1 cellular context compared by ENCODE assay signal in the genomic region with DNA sequence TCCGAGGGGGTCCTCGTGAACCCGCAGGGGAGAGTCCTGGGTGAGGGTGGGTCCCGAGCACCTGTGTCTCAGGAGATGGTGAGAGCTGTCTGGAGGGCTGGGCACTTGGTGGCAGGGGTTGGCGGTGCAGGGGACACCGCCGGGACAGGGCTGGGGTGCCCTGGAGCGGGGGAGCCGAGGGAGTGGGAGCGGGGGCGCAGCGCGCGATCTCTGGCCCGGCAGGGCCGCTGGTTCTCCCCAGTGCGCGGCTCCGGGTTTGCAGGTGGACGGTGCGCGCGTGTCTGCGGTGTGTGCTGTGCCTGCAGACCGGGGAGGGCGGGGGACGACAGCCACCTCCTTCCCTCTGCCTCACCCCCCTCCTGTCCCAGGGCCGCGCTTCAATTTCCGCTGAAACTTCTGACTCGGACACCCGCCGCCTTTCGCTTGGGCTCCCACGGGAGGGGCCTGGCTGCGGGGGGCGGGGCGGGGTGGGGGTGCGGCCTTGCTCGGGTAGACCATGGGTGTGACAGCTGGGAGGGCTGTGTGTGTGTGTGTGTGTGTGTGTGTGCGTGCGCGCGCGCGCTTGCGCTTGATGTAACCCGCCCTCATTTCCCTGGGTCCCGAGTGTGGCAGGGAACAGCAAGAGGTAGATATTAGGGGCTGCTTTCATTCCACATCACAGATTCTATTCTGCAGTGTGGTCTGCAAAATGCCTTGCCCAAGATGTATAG.
TF ChIP-seq lines count a peak whose summit lies in the region.

No MANE protein-coding gene starts in this region.

TF ChIP-seq in A549, 52 proteins besides CTCF, POLR2A, EP300 and RAD21 (continued from another document):
- TF ChIP-seq, protein P1, sequence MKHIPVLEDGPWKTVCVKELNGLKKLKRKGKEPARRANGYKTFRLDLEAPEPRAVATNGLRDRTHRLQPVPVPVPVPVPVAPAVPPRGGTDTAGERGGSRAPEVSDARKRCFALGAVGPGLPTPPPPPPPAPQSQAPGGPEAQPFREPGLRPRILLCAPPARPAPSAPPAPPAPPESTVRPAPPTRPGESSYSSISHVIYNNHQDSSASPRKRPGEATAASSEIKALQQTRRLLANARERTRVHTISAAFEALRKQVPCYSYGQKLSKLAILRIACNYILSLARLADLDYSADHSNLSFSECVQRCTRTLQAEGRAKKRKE (CRISPR knock-in tag; IDR thresholded peaks at IDR 0.05; ENCODE audit: low read depth), result no peak
- TF ChIP-seq, protein P2, sequence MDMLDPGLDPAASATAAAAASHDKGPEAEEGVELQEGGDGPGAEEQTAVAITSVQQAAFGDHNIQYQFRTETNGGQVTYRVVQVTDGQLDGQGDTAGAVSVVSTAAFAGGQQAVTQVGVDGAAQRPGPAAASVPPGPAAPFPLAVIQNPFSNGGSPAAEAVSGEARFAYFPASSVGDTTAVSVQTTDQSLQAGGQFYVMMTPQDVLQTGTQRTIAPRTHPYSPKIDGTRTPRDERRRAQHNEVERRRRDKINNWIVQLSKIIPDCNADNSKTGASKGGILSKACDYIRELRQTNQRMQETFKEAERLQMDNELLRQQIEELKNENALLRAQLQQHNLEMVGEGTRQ (IDR thresholded peaks at IDR 0.05), result no peak
- no peak for TF ChIP-seq REST (IDR thresholded peaks at IDR 0.05)
- TF ChIP-seq HOXB5 (CRISPR knock-in tag; IDR thresholded peaks at IDR 0.05), result no peak
- TF ChIP-seq JUNB (IDR thresholded peaks at IDR 0.05), result no peak
- no peak for TF ChIP-seq CBX8 (IDR thresholded peaks at IDR 0.05)
